15 cellular contexts compared by ENCODE assay signal in the genomic region with DNA sequence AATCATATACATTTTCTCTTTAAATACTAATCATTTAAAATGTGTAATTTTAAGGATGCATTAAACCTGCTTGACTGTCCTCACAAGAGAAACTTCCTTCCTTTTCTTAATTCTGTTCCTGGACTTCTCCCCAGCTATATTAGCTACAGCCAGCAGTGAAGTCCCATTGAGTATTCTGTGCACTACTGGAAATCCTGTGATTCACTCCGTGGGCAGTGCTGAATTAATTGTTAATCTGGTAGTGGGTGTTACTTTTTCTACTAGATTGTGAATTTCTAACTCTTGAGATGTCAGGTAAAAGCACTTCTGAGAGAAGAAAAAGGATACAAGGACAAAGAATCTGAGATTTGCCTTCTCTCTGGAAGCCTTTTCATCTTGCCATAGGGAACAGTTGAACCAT.
"Had no signal": no experiment of that assay in that cellular context is flagged by ENCODE, and none has a peak within 500 bp of the region (broad histone marks: within the 10 kb centered on the region; RNA-seq: fewer than 3 reads in every experiment).

No MANE protein-coding gene starts in this region.

- H3K4me2 ChIP-seq: smooth muscle cell had no signal

- H3K27me3 ChIP-seq: tibial artery, upper lobe of left lung, vagina had no signal

- H3K4me3 ChIP-seq: coronary artery, mucosa of descending colon, smooth muscle cell, tibial artery, upper lobe of left lung, vagina had no signal

- H3K36me3 ChIP-seq: tibial artery, upper lobe of left lung, vagina had no signal

- H3K4me3 Mint-ChIP-seq: naive thymus-derived CD8-positive, alpha-beta T cell; stimulated activated effector memory CD8-positive, alpha-beta T cell treated with anti-CD3 and anti-CD28 coated beads, Interleukin-12 subunit alpha, Interleukin-12 subunit beta, amount 100 ng/mL, for 72 hours; stimulated activated naive CD8-positive, alpha-beta T cell treated with anti-CD3 and anti-CD28 coated beads, Interleukin-15, Interleukin-2, amounts not matched to agents 100 ng/mL and 50 ng/mL, for 24 hours had no signal

- H3K9me3 ChIP-seq: mucosa of descending colon, tibial artery, upper lobe of left lung, vagina had no signal

- ATAC-seq: mucosa of descending colon; naive thymus-derived CD8-positive, alpha-beta T cell; right cardiac atrium; stimulated activated effector memory CD8-positive, alpha-beta T cell treated with anti-CD3 and anti-CD28 coated beads, Interleukin-12 subunit alpha, Interleukin-12 subunit beta, amount 100 ng/mL, for 72 hours had no signal

- H3K36me3 Mint-ChIP-seq: naive thymus-derived CD8-positive, alpha-beta T cell; stimulated activated effector memory CD8-positive, alpha-beta T cell treated with anti-CD3 and anti-CD28 coated beads, Interleukin-12 subunit alpha, Interleukin-12 subunit beta, amount 100 ng/mL, for 72 hours had no signal

- H3K27ac ChIP-seq: coronary artery, tibial artery, upper lobe of left lung, vagina had no signal

- DNase-seq: effector CD4-positive, alpha-beta T cell; kidney; mucosa of descending colon; naive thymus-derived CD8-positive, alpha-beta T cell; posterior cingulate gyrus; right cardiac atrium; stimulated activated CD4-positive, alpha-beta T cell treated with anti-CD3 and anti-CD28 coated beads, Interleukin-4, amount 100 ng/mL, for 1 hour; stimulated activated CD8-positive, alpha-beta memory T cell treated with anti-CD3 and anti-CD28 coated beads, Interleukin-4, amount 100 ng/mL, for 48 hours; tibial artery; upper lobe of left lung had no signal

- H3K27ac Mint-ChIP-seq: naive thymus-derived CD8-positive, alpha-beta T cell; stimulated activated effector memory CD8-positive, alpha-beta T cell treated with anti-CD3 and anti-CD28 coated beads, Interleukin-12 subunit alpha, Interleukin-12 subunit beta, amount 100 ng/mL, for 72 hours; stimulated activated naive CD8-positive, alpha-beta T cell treated with anti-CD3 and anti-CD28 coated beads, Interleukin-15, Interleukin-2, amounts not matched to agents 100 ng/mL and 50 ng/mL, for 24 hours had no signal

- H3K9me3 Mint-ChIP-seq: naive thymus-derived CD8-positive, alpha-beta T cell; stimulated activated effector memory CD8-positive, alpha-beta T cell treated with anti-CD3 and anti-CD28 coated beads, Interleukin-12 subunit alpha, Interleukin-12 subunit beta, amount 100 ng/mL, for 72 hours; stimulated activated naive CD8-positive, alpha-beta T cell treated with anti-CD3 and anti-CD28 coated beads, Interleukin-15, Interleukin-2, amounts not matched to agents 100 ng/mL and 50 ng/mL, for 24 hours had no signal

- H3K4me1 ChIP-seq: vagina had no signal
